20 cellular contexts compared by ENCODE assay signal in genomic region chr6:129195666-129196065, GRCh38.
DNase-seq lines count a peak whose midpoint lies in the region; ATAC-seq, FAIRE-seq and TF ChIP-seq lines count a peak whose summit lies in the region.
"Had no signal": no experiment of that assay in that cellular context is flagged by ENCODE, and none has a peak within 500 bp of the region (broad histone marks: within the 10 kb centered on the region; RNA-seq: fewer than 3 reads in every experiment).

No MANE protein-coding gene starts in this region.

- H3K4me3 ChIP-seq in HUES6 (ENCODE audit: low read depth, low read length) (no peak overlapping the region), fibroblast of villous mesenchyme (ENCODE audit: low read depth, low read length) (no peak overlapping the region), trophoblast cell (ENCODE audit: low read depth, low read length) (no peak overlapping the region), pancreas (no peak overlapping the region)
- H3K4me3 ChIP-seq: esophagus squamous epithelium, K562 had no signal

- no peak overlapping the region for H2AFZ ChIP-seq in trophoblast cell (ENCODE audit: insufficient read depth, low read length, poor library complexity)

- peak; percentile 30 for TF ChIP-seq CTCF in fibroblast of villous mesenchyme (IDR thresholded peaks at IDR 0.05; ENCODE audit: insufficient read depth, low read depth, low read length)
- no peak for TF ChIP-seq CTCF in pancreas (IDR thresholded peaks at IDR 0.05)

- H3K27ac ChIP-seq in HUES6 (ENCODE audit: low read depth, low read length) (0 out of 2 replicates have a peak overlapping the region, but pooled peaks have one; percentile 40), trophoblast cell (ENCODE audit: low read depth, low read length) (no peak overlapping the region), pancreas (no peak overlapping the region)
- H3K27ac ChIP-seq: esophagus squamous epithelium had no signal

- no peak overlapping the region for H4K91ac ChIP-seq in trophoblast cell (ENCODE audit: low read depth, low read length)

- no peak overlapping the region for H3K23ac ChIP-seq in trophoblast cell (ENCODE audit: low read length)

- no peak for FAIRE-seq in pancreas (lab: Jason Lieb, UNC)
- FAIRE-seq: K562, RCC 7860 had no signal

- intact Hi-C loops in pancreas (cut with DNase I) = no loop called here

- no peaks in the 10 kb centered on the region for H3K36me3 ChIP-seq in HUES6 (ENCODE audit: control insufficient read depth, insufficient read depth, low read length)
- H3K36me3 ChIP-seq in trophoblast cell (ENCODE audit: control insufficient read depth in 1 of 2, insufficient read depth in 2 of 2, low read length in 2 of 2) = no peaks in the 10 kb centered on the region
- no peaks in the 10 kb centered on the region for H3K36me3 ChIP-seq in pancreas
- H3K36me3 ChIP-seq: esophagus squamous epithelium had no signal

- H2BK12ac ChIP-seq in trophoblast cell (ENCODE audit: low read length) = no peak overlapping the region

- no peaks in the 10 kb centered on the region for H3K4me1 Mint-ChIP-seq in T-helper 2 cell treated with Interferon-gamma antibody and Interleukin-4, amounts not matched to agents 5 μg/mL and 100 μg/mL, for 36 hours (ENCODE audit: low read depth)
- H3K4me1 Mint-ChIP-seq: CD4-positive, alpha-beta memory T cell had no signal

- H2BK5ac ChIP-seq in trophoblast cell (ENCODE audit: low read depth, low read length, poor library complexity) = no peak overlapping the region

- H3K9me3 ChIP-seq in HUES6 (ENCODE audit: control insufficient read depth, insufficient read depth, low read depth, low read length) (no peaks in the 10 kb centered on the region), trophoblast cell (ENCODE audit: insufficient read depth, low read depth, low read length) (no peaks in the 10 kb centered on the region), pancreas (no peaks in the 10 kb centered on the region)
- H3K9me3 ChIP-seq: esophagus squamous epithelium had no signal

- no peak overlapping the region for H3K4me3 Mint-ChIP-seq in T-helper 2 cell treated with Interferon-gamma antibody and Interleukin-4, amounts not matched to agents 5 μg/mL and 100 μg/mL, for 36 hours
- H3K4me3 Mint-ChIP-seq: activated B cell treated with CpG ODN at 0.5 μM for 24 hours; activated CD8-positive, alpha-beta T cell treated with anti-CD3 and anti-CD28 coated beads, Interleukin-2, amount 10 ng/mL, durations not matched to agents 7 days and 5 days; CD4-positive, alpha-beta memory T cell had no signal

- H2BK120ac ChIP-seq in trophoblast cell (ENCODE audit: insufficient read depth, low read length, poor library complexity) = no peak overlapping the region

- peak; percentile 16 for DNase-seq in AG20443 (ENCODE audit: low spot score)
- DNase-seq in fibroblast of villous mesenchyme (ENCODE audit: low read depth) = peak; percentile 66
- peak; percentile 5 to 66 for DNase-seq in trophoblast cell
- DNase-seq in pancreas = no peak
- no peak for DNase-seq in stimulated activated CD4-positive, alpha-beta T cell treated with anti-CD3 and anti-CD28 coated beads, Interleukin-2, amount 100 ng/mL, for 48 hours
- DNase-seq in amygdala (lab: John Stamatoyannopoulos, UW) = no peak
- DNase-seq in T-helper 2 cell treated with Interferon-gamma antibody and Interleukin-4, amounts not matched to agents 5 μg/mL and 100 μg/mL, for 36 hours (ENCODE audit: low spot score) = no peak
- DNase-seq: activated B cell treated with CpG ODN at 0.5 μM for 24 hours; activated CD8-positive, alpha-beta T cell treated with anti-CD3 and anti-CD28 coated beads, Interleukin-2, amount 10 ng/mL, durations not matched to agents 7 days and 5 days; activated T-cell treated with anti-CD3 and anti-CD28 coated beads, Interleukin-2, amount 50 U/mL, for 1 hour; CD4-positive, alpha-beta memory T cell; effector memory CD4-positive, alpha-beta T cell; esophagus squamous epithelium; NCI-H187 treated with DMSO at 0.1 percent for 48 hours; NCI-H345; occipital lobe; stimulated activated CD4-positive, alpha-beta T cell treated with anti-CD3 and anti-CD28 coated beads, Interleukin-15, amount 100 ng/mL, for 24 hours had no signal

- H4K12ac ChIP-seq in trophoblast cell (ENCODE audit: low read depth, low read length) = no peak overlapping the region

- no peak overlapping the region for H3K14ac ChIP-seq in trophoblast cell (ENCODE audit: low read length)

- no peaks in the 10 kb centered on the region for H3K79me1 ChIP-seq in trophoblast cell (ENCODE audit: low read length)

- H3K27me3 ChIP-seq in HUES6 (ENCODE audit: control insufficient read depth, insufficient read depth, low read length) (no peaks in the 10 kb centered on the region), trophoblast cell (ENCODE audit: insufficient read depth, low read length) (no peaks in the 10 kb centered on the region), pancreas (no peaks in the 10 kb centered on the region)
- H3K27me3 ChIP-seq: esophagus squamous epithelium had no signal

- no peak overlapping the region for H2AK5ac ChIP-seq in trophoblast cell (ENCODE audit: low read length)

- no peak overlapping the region for H3K4me2 ChIP-seq in trophoblast cell (ENCODE audit: low read length)

- H3K79me2 ChIP-seq in trophoblast cell (ENCODE audit: control insufficient read depth, insufficient read depth, low read length, poor library complexity) = no peaks in the 10 kb centered on the region

- H3K9ac ChIP-seq in HUES6 (ENCODE audit: low read length) (no peak overlapping the region), trophoblast cell (ENCODE audit: low read length) (no peak overlapping the region)

- no peaks in the 10 kb centered on the region for H3K27me3 Mint-ChIP-seq in T-helper 2 cell treated with Interferon-gamma antibody and Interleukin-4, amounts not matched to agents 5 μg/mL and 100 μg/mL, for 36 hours (ENCODE audit: low read depth)

- ATAC-seq in pancreas = no peak
- ATAC-seq: activated CD8-positive, alpha-beta T cell treated with anti-CD3 and anti-CD28 coated beads, Interleukin-2, amount 10 ng/mL, durations not matched to agents 7 days and 5 days; K562 had no signal

- peaks cover 27% of the 10 kb centered on the region for H3K4me1 ChIP-seq in HUES6 (ENCODE audit: control insufficient read depth, insufficient read depth, low read length)
- no peaks in the 10 kb centered on the region for H3K4me1 ChIP-seq in trophoblast cell (ENCODE audit: control insufficient read depth in 1 of 2, insufficient read depth in 2 of 2, low read length in 2 of 2)
- no peaks in the 10 kb centered on the region for H3K4me1 ChIP-seq in pancreas
- H3K4me1 ChIP-seq: esophagus squamous epithelium had no signal

- H3K4ac ChIP-seq in trophoblast cell (ENCODE audit: low read depth, low read length) = no peak overlapping the region

- no peak overlapping the region for H3K18ac ChIP-seq in trophoblast cell (ENCODE audit: low read length)

- no peaks in the 10 kb centered on the region for H3K9me3 Mint-ChIP-seq in T-helper 2 cell treated with Interferon-gamma antibody and Interleukin-4, amounts not matched to agents 5 μg/mL and 100 μg/mL, for 36 hours
- H3K9me3 Mint-ChIP-seq: activated B cell treated with CpG ODN at 0.5 μM for 24 hours had no signal

- H3K36me3 Mint-ChIP-seq in T-helper 2 cell treated with Interferon-gamma antibody and Interleukin-4, amounts not matched to agents 5 μg/mL and 100 μg/mL, for 36 hours (ENCODE audit: low read depth) = no peaks in the 10 kb centered on the region
- H3K36me3 Mint-ChIP-seq: CD4-positive, alpha-beta memory T cell had no signal

- no peak overlapping the region for H4K8ac ChIP-seq in trophoblast cell (ENCODE audit: low read depth, low read length)

- H3K27ac Mint-ChIP-seq in T-helper 2 cell treated with Interferon-gamma antibody and Interleukin-4, amounts not matched to agents 5 μg/mL and 100 μg/mL, for 36 hours = no peak overlapping the region
- H3K27ac Mint-ChIP-seq: activated B cell treated with CpG ODN at 0.5 μM for 24 hours; activated CD8-positive, alpha-beta T cell treated with anti-CD3 and anti-CD28 coated beads, Interleukin-2, amount 10 ng/mL, durations not matched to agents 7 days and 5 days; CD4-positive, alpha-beta memory T cell had no signal

Comparison
In these comparisons a context has a peak if more than half of its experiments do, and no peak if none do; other contexts are left out.
1. DNase-seq: peak in AG20443 (single experiment), fibroblast of villous mesenchyme (single experiment) and trophoblast cell (2 of 2); none in pancreas (0 of 6), stimulated activated CD4-positive, alpha-beta T cell treated with anti-CD3 and anti-CD28 coated beads, Interleukin-2, amount 100 ng/mL, for 48 hours (0 of 2), amygdala (0 of 56) and T-helper 2 cell treated with Interferon-gamma antibody and Interleukin-4, amounts not matched to agents 5 μg/mL and 100 μg/mL, for 36 hours (single experiment).